ENCODE assay signal across 8 cellular contexts in the genomic region with DNA sequence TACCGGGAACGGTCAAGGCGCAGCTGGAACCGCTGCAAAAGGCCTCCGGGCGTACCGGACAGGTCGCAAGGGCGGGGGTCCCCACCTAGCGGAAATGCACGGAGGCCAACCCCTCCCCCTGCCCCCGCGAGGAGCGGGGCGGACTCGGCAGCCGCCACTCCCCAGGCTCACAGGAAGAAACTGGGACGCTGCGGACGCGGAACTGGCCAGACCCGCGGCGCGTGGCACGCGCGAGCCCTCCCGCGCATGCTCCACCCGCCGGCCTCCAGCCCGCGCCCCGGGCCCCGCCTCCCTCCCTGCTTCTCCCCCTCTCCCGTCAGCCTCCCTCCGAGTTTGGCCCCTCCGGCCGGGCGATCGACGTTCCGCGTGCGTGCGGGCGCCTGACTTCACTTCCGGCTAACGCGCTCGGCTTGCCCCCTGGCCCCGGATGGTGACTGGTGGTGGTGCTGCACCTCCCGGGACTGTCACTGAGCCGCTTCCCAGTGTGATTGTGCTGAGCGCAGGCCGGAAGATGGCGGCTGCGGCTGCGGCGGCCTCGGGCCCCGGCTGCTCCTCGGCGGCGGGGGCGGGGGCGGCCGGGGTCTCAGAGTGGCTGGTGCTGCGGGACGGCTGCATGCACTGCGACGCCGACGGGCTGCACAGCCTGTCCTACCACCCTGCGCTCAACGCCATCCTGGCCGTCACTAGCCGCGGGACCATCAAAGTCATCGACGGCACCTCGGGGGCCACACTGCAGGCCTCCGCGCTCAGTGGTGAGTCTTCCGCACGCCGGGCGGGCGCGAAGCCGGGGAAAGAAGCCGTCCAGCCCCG. TPM values are rescaled to one million over a fixed set of nuclear protein-coding genes. Genes with fewer than 3 reads are reported as not detected.
DNase-seq lines count a peak whose midpoint lies in the region; ATAC-seq and TF ChIP-seq lines count a peak whose summit lies in the region.

A gene with protein sequence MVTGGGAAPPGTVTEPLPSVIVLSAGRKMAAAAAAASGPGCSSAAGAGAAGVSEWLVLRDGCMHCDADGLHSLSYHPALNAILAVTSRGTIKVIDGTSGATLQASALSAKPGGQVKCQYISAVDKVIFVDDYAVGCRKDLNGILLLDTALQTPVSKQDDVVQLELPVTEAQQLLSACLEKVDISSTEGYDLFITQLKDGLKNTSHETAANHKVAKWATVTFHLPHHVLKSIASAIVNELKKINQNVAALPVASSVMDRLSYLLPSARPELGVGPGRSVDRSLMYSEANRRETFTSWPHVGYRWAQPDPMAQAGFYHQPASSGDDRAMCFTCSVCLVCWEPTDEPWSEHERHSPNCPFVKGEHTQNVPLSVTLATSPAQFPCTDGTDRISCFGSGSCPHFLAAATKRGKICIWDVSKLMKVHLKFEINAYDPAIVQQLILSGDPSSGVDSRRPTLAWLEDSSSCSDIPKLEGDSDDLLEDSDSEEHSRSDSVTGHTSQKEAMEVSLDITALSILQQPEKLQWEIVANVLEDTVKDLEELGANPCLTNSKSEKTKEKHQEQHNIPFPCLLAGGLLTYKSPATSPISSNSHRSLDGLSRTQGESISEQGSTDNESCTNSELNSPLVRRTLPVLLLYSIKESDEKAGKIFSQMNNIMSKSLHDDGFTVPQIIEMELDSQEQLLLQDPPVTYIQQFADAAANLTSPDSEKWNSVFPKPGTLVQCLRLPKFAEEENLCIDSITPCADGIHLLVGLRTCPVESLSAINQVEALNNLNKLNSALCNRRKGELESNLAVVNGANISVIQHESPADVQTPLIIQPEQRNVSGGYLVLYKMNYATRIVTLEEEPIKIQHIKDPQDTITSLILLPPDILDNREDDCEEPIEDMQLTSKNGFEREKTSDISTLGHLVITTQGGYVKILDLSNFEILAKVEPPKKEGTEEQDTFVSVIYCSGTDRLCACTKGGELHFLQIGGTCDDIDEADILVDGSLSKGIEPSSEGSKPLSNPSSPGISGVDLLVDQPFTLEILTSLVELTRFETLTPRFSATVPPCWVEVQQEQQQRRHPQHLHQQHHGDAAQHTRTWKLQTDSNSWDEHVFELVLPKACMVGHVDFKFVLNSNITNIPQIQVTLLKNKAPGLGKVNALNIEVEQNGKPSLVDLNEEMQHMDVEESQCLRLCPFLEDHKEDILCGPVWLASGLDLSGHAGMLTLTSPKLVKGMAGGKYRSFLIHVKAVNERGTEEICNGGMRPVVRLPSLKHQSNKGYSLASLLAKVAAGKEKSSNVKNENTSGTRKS (N-terminal part only) (plus strand): TSS at position 289 of the 810 bp plus-strand sequence. CDS start 139 bp downstream, at position 428.

- peaks cover 48% of the 10 kb centered on the region for H3K79me2 ChIP-seq in SU-DHL-6 (ENCODE audit: insufficient read depth, low read length)

- H3K4me3 Mint-ChIP-seq in activated naive CD8-positive, alpha-beta T cell treated with anti-CD3 and anti-CD28 coated beads, Interleukin-2, amount 10 ng/mL, durations not matched to agents 7 days and 5 days = peak within 1 kb of the TSS; percentile 86
- peak within 1 kb of the TSS; percentile 92 for H3K4me3 Mint-ChIP-seq in osteocyte (ENCODE audit: unreplicated experiment)

- H3K4me2 ChIP-seq in SU-DHL-6 (ENCODE audit: low read depth, low read length, poor library complexity, severe bottlenecking) = peak within 1 kb of the TSS; percentile 77

- H3K9me3 Mint-ChIP-seq in activated naive CD8-positive, alpha-beta T cell treated with anti-CD3 and anti-CD28 coated beads, Interleukin-2, amount 10 ng/mL, durations not matched to agents 7 days and 5 days = no peaks in the 10 kb centered on the region
- no peaks in the 10 kb centered on the region for H3K9me3 Mint-ChIP-seq in osteocyte (ENCODE audit: unreplicated experiment)

- POLR2A ChIA-PET in activated naive CD8-positive, alpha-beta T cell treated with anti-CD3 and anti-CD28 coated beads, Interleukin-2, amount 10 ng/mL, durations not matched to agents 7 days and 5 days (lab: Charles Lee) = interaction anchor here (0.6 to 1.0 kb wide), 2 partner anchors 11 to 191 kb away, joined by 3 to 7 read pairs; no protein-coding TSS in a partner anchor

- H3K9me2 ChIP-seq in SU-DHL-6 (replicated peaks; ENCODE audit: insufficient read depth, low read length) = no peaks in the 10 kb centered on the region

- H3K4me1 ChIP-seq in thoracic aorta (ENCODE audit: control insufficient read depth in 1 of 2, low read depth in 2 of 2) = peaks cover 29 to 31% of the 10 kb centered on the region in 2 donors

- peak; percentile 80 for ATAC-seq in HG02763 (IDR thresholded peaks at IDR 0.05; ENCODE audit: unreplicated experiment)
- ATAC-seq in activated naive CD8-positive, alpha-beta T cell treated with anti-CD3 and anti-CD28 coated beads, Interleukin-2, amount 10 ng/mL, durations not matched to agents 7 days and 5 days (ENCODE audit: low read depth) = peak; percentile 92
- peak; percentile 93 for ATAC-seq in thoracic aorta (ENCODE audit: insufficient number of reproducible peaks, low FRiP score, low read depth)

- intact Hi-C loops in head of caudate nucleus (cut with DNase I) = loop anchor here (5.0 to 10.0 kb wide), 3 partner anchors 80 to 322 kb away; a partner anchor contains a TSS

- H3K27me3 ChIP-seq in SU-DHL-6 (ENCODE audit: low read length) (no peaks in the 10 kb centered on the region), thoracic aorta (replicated peaks; ENCODE audit: insufficient read depth) (no peaks in the 10 kb centered on the region)

- peaks cover 12% of the 10 kb centered on the region for H3F3A ChIP-seq in SU-DHL-6 (ENCODE audit: insufficient read depth)

- peak within 1 kb of the TSS; percentile 93 for H2AFZ ChIP-seq in SU-DHL-6 (ENCODE audit: low read depth, low read length, severe bottlenecking)

- H3K9ac ChIP-seq in SU-DHL-6 (ENCODE audit: low read length) = peak within 1 kb of the TSS; percentile 100

- H3K4me3 ChIP-seq in GM12875 (ENCODE audit: low read depth, low read length) = peak within 1 kb of the TSS; percentile 97
- H3K4me3 ChIP-seq in SU-DHL-6 (ENCODE audit: insufficient read depth, low read length, poor library complexity, severe bottlenecking) = peak within 1 kb of the TSS; percentile 99
- H3K4me3 ChIP-seq in thoracic aorta = peak within 1 kb of the TSS; percentile 99

- DNase-seq in NCI-H1417 (lab: John Stamatoyannopoulos, UW) = peak; percentile 96 to 99 (median 99)
- DNase-seq in activated naive CD8-positive, alpha-beta T cell treated with anti-CD3 and anti-CD28 coated beads, Interleukin-2, amount 10 ng/mL, durations not matched to agents 7 days and 5 days = peak; percentile 94
- DNase-seq in head of caudate nucleus = peak; percentile 95 to 100 (median 99)
- DNase-seq in osteocyte (ENCODE audit: extremely low spot score, unreplicated experiment) = peak; percentile 100
- DNase-seq in thoracic aorta (ENCODE audit: low spot score) = peak; percentile 90

- H4K20me1 ChIP-seq in SU-DHL-6 (ENCODE audit: low read depth, low read length) = peaks cover 22% of the 10 kb centered on the region; the same call in 1 of the 2 replicates

- peaks cover 30% of the 10 kb centered on the region for H3K4me1 Mint-ChIP-seq in activated naive CD8-positive, alpha-beta T cell treated with anti-CD3 and anti-CD28 coated beads, Interleukin-2, amount 10 ng/mL, durations not matched to agents 7 days and 5 days
- peaks cover 38% of the 10 kb centered on the region for H3K4me1 Mint-ChIP-seq in osteocyte (ENCODE audit: unreplicated experiment)

- no peak for TF ChIP-seq CTCF in GM12875 (IDR thresholded peaks at IDR 0.05; ENCODE audit: borderline replicate concordance, insufficient read depth, low read depth, low read length)
- no peak for TF ChIP-seq CTCF in SU-DHL-6 (IDR thresholded peaks at IDR 0.05; ENCODE audit: insufficient read depth, low read length, poor library complexity, severe bottlenecking)
- TF ChIP-seq CTCF in osteocyte (IDR thresholded peaks at IDR 0.05) = no peak
- no peak for TF ChIP-seq CTCF in thoracic aorta (IDR thresholded peaks at IDR 0.05)

- H3K9me3 ChIP-seq in SU-DHL-6 (ENCODE audit: insufficient read depth, low read length) = no peaks in the 10 kb centered on the region
- no peaks in the 10 kb centered on the region for H3K9me3 ChIP-seq in thoracic aorta

- peak within 1 kb of the TSS; percentile 97 for H3K27ac Mint-ChIP-seq in activated naive CD8-positive, alpha-beta T cell treated with anti-CD3 and anti-CD28 coated beads, Interleukin-2, amount 10 ng/mL, durations not matched to agents 7 days and 5 days
- peak within 1 kb of the TSS; percentile 96 for H3K27ac Mint-ChIP-seq in osteocyte (ENCODE audit: unreplicated experiment)

- peak within 1 kb of the TSS; percentile 82 for H3K27ac ChIP-seq in SU-DHL-6 (ENCODE audit: low read depth, low read length)
- H3K27ac ChIP-seq in thoracic aorta = peak within 1 kb of the TSS; percentile 98

- 0 out of 2 replicates have a peak, but pooled peaks cover 12% of the 10 kb centered on the region for H3K36me3 ChIP-seq in SU-DHL-6 (ENCODE audit: low read length)
- no peaks in the 10 kb centered on the region for H3K36me3 ChIP-seq in thoracic aorta

- peaks cover 24% of the 10 kb centered on the region for H3K36me3 Mint-ChIP-seq in activated naive CD8-positive, alpha-beta T cell treated with anti-CD3 and anti-CD28 coated beads, Interleukin-2, amount 10 ng/mL, durations not matched to agents 7 days and 5 days
- H3K36me3 Mint-ChIP-seq in osteocyte (ENCODE audit: unreplicated experiment) = no peaks in the 10 kb centered on the region

- no peaks in the 10 kb centered on the region for H3K27me3 Mint-ChIP-seq in activated naive CD8-positive, alpha-beta T cell treated with anti-CD3 and anti-CD28 coated beads, Interleukin-2, amount 10 ng/mL, durations not matched to agents 7 days and 5 days
- no peaks in the 10 kb centered on the region for H3K27me3 Mint-ChIP-seq in osteocyte (ENCODE audit: unreplicated experiment)

RNA-seq across cellular contexts. Expression of the gene that starts here (rescaled TPM):
- total RNA-seq in activated naive CD8-positive, alpha-beta T cell treated with anti-CD3 and anti-CD28 coated beads, Interleukin-2, amount 10 ng/mL, durations not matched to agents 7 days and 5 days = 100 to 1,000 TPM; 125 to 132 TPM
- total RNA-seq in osteocyte = 96.2 and 98.8 TPM in 2 replicates
- total RNA-seq in thoracic aorta = 100 to 1,000 TPM; 149 to 160 TPM

Comparison
In these comparisons a context has a peak if more than half of its experiments do, and no peak if none do; other contexts are left out.
1. Peak in every context shown above with its lines: DNase-seq, ATAC-seq, H3K4me3 ChIP-seq and H3K27ac ChIP-seq.